ENCODE assay signal across 8 cellular contexts in the genomic region with DNA sequence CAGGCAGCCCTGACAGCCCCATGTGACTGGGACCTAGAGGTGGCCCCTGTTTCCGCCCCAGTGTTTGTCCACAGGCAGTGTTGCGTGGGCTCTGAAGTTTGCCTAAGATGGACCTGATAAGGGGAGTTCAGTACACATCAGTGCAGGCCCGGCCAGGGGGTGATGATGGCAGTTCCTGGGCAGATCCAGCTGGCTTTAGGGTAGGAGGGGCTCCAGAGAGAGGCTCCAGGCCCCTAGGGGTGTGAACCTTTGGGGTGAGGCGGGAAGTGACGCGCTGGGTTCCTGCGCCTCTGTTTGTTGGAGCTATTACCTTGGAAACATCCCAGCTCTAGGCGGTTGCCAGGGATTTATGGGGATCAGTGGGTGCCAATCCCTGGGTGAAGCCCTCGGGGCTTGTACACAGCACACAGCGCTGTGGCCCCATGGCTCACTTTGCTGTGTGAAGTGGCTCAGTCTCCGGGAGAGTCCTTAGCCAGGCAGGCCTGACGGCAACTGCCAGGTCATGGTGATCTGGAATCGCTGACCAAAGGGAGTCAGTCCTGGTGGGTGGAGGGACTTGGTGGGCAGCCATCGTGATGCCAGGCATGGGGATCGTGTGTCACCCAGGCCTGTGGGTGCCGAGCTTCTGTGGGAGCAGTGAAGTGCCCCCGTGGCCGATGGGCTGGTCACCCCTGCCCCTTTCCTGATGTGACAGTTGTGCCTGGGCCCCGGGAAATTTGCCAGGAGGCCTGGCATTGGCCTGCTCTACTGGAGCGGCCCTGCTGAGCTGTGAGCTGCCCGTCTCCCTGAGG.
DNase-seq lines count a peak whose midpoint lies in the region; ATAC-seq and TF ChIP-seq lines count a peak whose summit lies in the region.

No MANE protein-coding gene starts in this region.

- H3K9me3 ChIP-seq in Caco-2 (no peaks in the 10 kb centered on the region), duodenal mucosa (ENCODE audit: control insufficient read depth in 1 of 2, low read length in 2 of 2) (no peaks in the 10 kb centered on the region)

- H3K27ac ChIP-seq in duodenal mucosa (ENCODE audit: low read depth, low read length), result peak overlapping the region; percentile 96

- H3K9me3 Mint-ChIP-seq in Caco-2 (ENCODE audit: unreplicated experiment) (no peaks in the 10 kb centered on the region), nephron (no peaks in the 10 kb centered on the region)

- peak; percentile 63 for DNase-seq in Caco-2
- peak; percentile 97 for DNase-seq in NCI-H2196 treated with DMSO at 0.1 percent for 48 hours (lab: John Stamatoyannopoulos, UW; ENCODE audit: unreplicated experiment)
- DNase-seq in foreskin fibroblast, result no peak

- TF ChIP-seq CTCF in Caco-2 (IDR thresholded peaks at IDR 0.05; ENCODE audit: insufficient read depth in 1 of 2, low read depth in 1 of 2, low read length in 1 of 2, severe bottlenecking in 1 of 2, unreplicated experiment in 1 of 2) (no peak), nephron (IDR thresholded peaks at IDR 0.05; ENCODE audit: unreplicated experiment in 3 of 3) (no peak), foreskin fibroblast (IDR thresholded peaks at IDR 0.05; ENCODE audit: low read depth, low read length) (no peak)

- ATAC-seq in GM18861 (IDR thresholded peaks at IDR 0.05; ENCODE audit: unreplicated experiment), result no peak
- no peak for ATAC-seq in GM19467 (IDR thresholded peaks at IDR 0.05; ENCODE audit: unreplicated experiment)
- ATAC-seq in GM19455 (IDR thresholded peaks at IDR 0.05; ENCODE audit: unreplicated experiment), result no peak

- POLR2A ChIA-PET in Caco-2 (lab: Charles Lee), result no interaction called here

- peaks cover 51% of the 10 kb centered on the region for H3K4me1 Mint-ChIP-seq in Caco-2 (ENCODE audit: low read depth, unreplicated experiment)
- H3K4me1 Mint-ChIP-seq in nephron, result peaks cover 44% of the 10 kb centered on the region

- CTCF ChIA-PET in Caco-2 (lab: Charles Lee), result no interaction called here

- peaks cover 52% of the 10 kb centered on the region for H3K36me3 Mint-ChIP-seq in Caco-2 (ENCODE audit: insufficient read depth, unreplicated experiment)
- no peaks in the 10 kb centered on the region for H3K36me3 Mint-ChIP-seq in nephron (ENCODE audit: low read depth)

- H3K27me3 Mint-ChIP-seq in Caco-2 (ENCODE audit: insufficient read depth, unreplicated experiment), result no peaks in the 10 kb centered on the region
- peaks cover 31% of the 10 kb centered on the region for H3K27me3 Mint-ChIP-seq in nephron (ENCODE audit: low read depth)

- H3K27ac Mint-ChIP-seq in Caco-2 (ENCODE audit: unreplicated experiment), result peak overlapping the region; percentile 86
- H3K27ac Mint-ChIP-seq in nephron, result peak overlapping the region; percentile 66 to 95 (median 84)

- H3K4me3 Mint-ChIP-seq in Caco-2 (ENCODE audit: unreplicated experiment), result no peak overlapping the region
- peak overlapping the region in 1 of 3 experiments; percentile 47 for H3K4me3 Mint-ChIP-seq in nephron

- no peaks in the 10 kb centered on the region; the same call in none of the 2 replicates for H3K36me3 ChIP-seq in Caco-2 (ENCODE audit: control insufficient read depth, insufficient read depth, low read length)
- H3K36me3 ChIP-seq in duodenal mucosa (ENCODE audit: control insufficient read depth in 1 of 2, insufficient read depth in 2 of 2, low read length in 2 of 2), result no peaks in the 10 kb centered on the region

- H3K27me3 ChIP-seq in Caco-2 (replicated peaks; ENCODE audit: control insufficient read depth, insufficient read depth, low read length) (no peaks in the 10 kb centered on the region), duodenal mucosa (ENCODE audit: control insufficient read depth in 1 of 2, insufficient read depth in 2 of 2, low read length in 2 of 2) (no peaks in the 10 kb centered on the region)

- BruUV-seq in Caco-2 (replicated peaks; lab: Mats Ljungman, UMichigan), result no TSS peak

- H3K9ac ChIP-seq in duodenal mucosa (ENCODE audit: low read depth in 1 of 2, low read length in 2 of 2), result peak overlapping the region; percentile 82 to 84

- H3K4me1 ChIP-seq in Caco-2 (peaks cover 74% of the 10 kb centered on the region), duodenal mucosa (ENCODE audit: control insufficient read depth in 1 of 2, insufficient read depth in 2 of 2, low read length in 2 of 2) (peaks cover 37 to 53% of the 10 kb centered on the region in 2 donors)

- intact Hi-C loops in Caco-2 (cut with micrococcal nuclease; ENCODE audit: unreplicated experiment), result loop anchor here (2.0 kb wide), 2 partner anchors 14 to 36 kb away; no protein-coding TSS in a partner anchor

- H3K4me3 ChIP-seq in Caco-2 (ENCODE audit: low read depth, low read length) (no peak overlapping the region), duodenal mucosa (ENCODE audit: low read depth in 1 of 2, low read length in 2 of 2) (peak overlapping the region in 1 of 2 donors; percentile 54), foreskin fibroblast (ENCODE audit: low read depth in 1 of 2, low read length in 2 of 2) (no peak overlapping the region)

Comparison
In these comparisons a context has a peak if more than half of its experiments do, and no peak if none do; other contexts are left out.
1. DNase-seq: peak in Caco-2 (2 of 2) and NCI-H2196 treated with DMSO at 0.1 percent for 48 hours (single experiment); none in foreskin fibroblast (0 of 2).